ENCODE assay signal across 15 cellular contexts in the genomic region with DNA sequence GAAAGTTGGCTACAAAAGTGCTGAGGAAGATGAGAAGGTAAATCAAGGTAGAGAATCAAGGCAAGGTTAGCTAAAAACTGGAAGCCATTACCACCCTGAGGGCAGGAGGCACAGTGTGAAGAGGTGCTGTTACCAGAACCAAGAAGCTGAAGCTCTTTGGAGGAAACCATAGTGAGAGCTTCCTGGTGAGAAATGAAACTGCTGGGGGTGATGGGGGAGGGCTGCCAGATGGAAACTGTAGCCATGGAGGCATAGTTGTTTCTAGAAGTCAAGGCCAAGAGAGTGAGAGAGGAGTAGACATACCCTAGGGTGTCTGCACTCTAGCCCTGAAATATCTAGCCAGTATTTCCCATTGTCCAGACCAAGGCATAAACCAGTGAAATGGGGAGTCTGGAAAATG. TPM values are rescaled to one million over a fixed set of nuclear protein-coding genes. Genes with fewer than 3 reads are reported as not detected.
DNase-seq lines count a peak whose midpoint lies in the region; ATAC-seq and TF ChIP-seq lines count a peak whose summit lies in the region.
"Had no signal": no experiment of that assay in that cellular context is flagged by ENCODE, and none has a peak within 500 bp of the region (broad histone marks: within the 10 kb centered on the region; RNA-seq: fewer than 3 reads in every experiment).

No MANE protein-coding gene starts in this region.

- no peak overlapping the region for H3K27ac ChIP-seq in right cardiac atrium (ENCODE audit: low read length)
- no peak overlapping the region for H3K27ac ChIP-seq in effector memory CD4-positive, alpha-beta T cell (ENCODE audit: insufficient read depth, low read length, poor library complexity, severe bottlenecking)
- H3K27ac ChIP-seq: coronary artery, transverse colon had no signal

- peak; percentile 57 for ATAC-seq in GM18499 (IDR thresholded peaks at IDR 0.05; ENCODE audit: insufficient read depth, unreplicated experiment)
- ATAC-seq in GM19438 (IDR thresholded peaks at IDR 0.05; ENCODE audit: low read depth, unreplicated experiment): peak; percentile 78
- ATAC-seq in HG02970 (IDR thresholded peaks at IDR 0.05; ENCODE audit: low FRiP score, unreplicated experiment): peak; percentile 66
- ATAC-seq in right cardiac atrium: no peak
- no peak for ATAC-seq in omental fat pad (ENCODE audit: low FRiP score)
- ATAC-seq: GM23338 had no signal

- no peaks in the 10 kb centered on the region for H3K9me3 ChIP-seq in right cardiac atrium (ENCODE audit: control insufficient read depth, low read length)
- H3K9me3 ChIP-seq in effector memory CD4-positive, alpha-beta T cell (ENCODE audit: control insufficient read depth, low read length): no peaks in the 10 kb centered on the region
- H3K9me3 ChIP-seq: transverse colon had no signal

- intact Hi-C loops in right cardiac atrium (cut with DNase I): loop anchor here (5.0 to 10.0 kb wide), 3 partner anchors 64 to 534 kb away; no protein-coding TSS in a partner anchor

- H3K27me3 ChIP-seq in right cardiac atrium (ENCODE audit: control insufficient read depth, insufficient read depth): no peaks in the 10 kb centered on the region
- H3K27me3 ChIP-seq in effector memory CD4-positive, alpha-beta T cell (replicated peaks; ENCODE audit: control insufficient read depth, insufficient read depth, low read length, poor library complexity, severe bottlenecking): peaks cover 2% of the 10 kb centered on the region
- H3K27me3 ChIP-seq: transverse colon had no signal

- no peak for TF ChIP-seq CTCF in omental fat pad (IDR thresholded peaks at IDR 0.05)

- no peaks in the 10 kb centered on the region for H3K36me3 ChIP-seq in effector memory CD4-positive, alpha-beta T cell (ENCODE audit: control insufficient read depth, insufficient read depth, low read length)
- H3K36me3 ChIP-seq: transverse colon had no signal

- H3K4me1 ChIP-seq in right cardiac atrium (ENCODE audit: control insufficient read depth, insufficient read depth, low read length): no peaks in the 10 kb centered on the region
- H3K4me1 ChIP-seq in effector memory CD4-positive, alpha-beta T cell (ENCODE audit: control insufficient read depth, insufficient read depth, low read length, poor library complexity, severe bottlenecking): no peaks in the 10 kb centered on the region
- H3K4me1 ChIP-seq: transverse colon had no signal

- DNase-seq in MV-4-11 (lab: John Stamatoyannopoulos, UW) (peak; percentile 15), AG20443 (ENCODE audit: low spot score) (no peak), right cardiac atrium (no peak), omental fat pad (ENCODE audit: low spot score) (no peak)
- DNase-seq in effector memory CD4-positive, alpha-beta T cell: no peak
- DNase-seq: CD4-positive, alpha-beta T cell; hypothalamus; NCI-H1694; SHP77; transverse colon had no signal

- H3K4me3 ChIP-seq in right cardiac atrium (ENCODE audit: low read length): no peak overlapping the region
- no peak overlapping the region for H3K4me3 ChIP-seq in effector memory CD4-positive, alpha-beta T cell (ENCODE audit: insufficient read depth, low read depth, low read length, poor library complexity, severe bottlenecking)
- H3K4me3 ChIP-seq: coronary artery, GM23338, transverse colon had no signal

RNA-seq across cellular contexts. Expression of gene IFI44, which starts 28.7 kb away (rescaled TPM):
- total RNA-seq in right cardiac atrium: 10 to 100 TPM; 12.8 to 32.4 (median 17.9) TPM
- 13.7 TPM for polyA plus RNA-seq in right cardiac atrium
- 10 to 100 TPM; 16.2 to 78.2 (median 20.2) TPM for total RNA-seq in omental fat pad
- total RNA-seq: GM23338 had no signal
- polyA plus RNA-seq: GM23338 had no signal

RNA-seq across cellular contexts. Expression of gene IFI44L, which starts 58.1 kb away (rescaled TPM):
- 10 to 100 TPM in 2 of 4 donors, 1 to 10 TPM in 2; 5.5 to 28.9 (median 10.9) TPM for total RNA-seq in right cardiac atrium
- 4.7 TPM for polyA plus RNA-seq in right cardiac atrium
- total RNA-seq in omental fat pad: 10 to 100 TPM in 2 of 4 donors, 1 to 10 TPM in 2; 5.5 to 80.7 (median 11.2) TPM
- total RNA-seq: GM23338 had no signal
- polyA plus RNA-seq: GM23338 had no signal

Comparison
In these comparisons a context has a peak if more than half of its experiments do, and no peak if none do; other contexts are left out.
1. ATAC-seq: peak in GM18499 (single experiment), GM19438 (single experiment) and HG02970 (single experiment); none in right cardiac atrium (0 of 2) and omental fat pad (single experiment).